Comparison of ENCODE assay signal across 22 cellular contexts in genomic region chr17:66720027-66720426, GRCh38.
DNase-seq lines count a peak whose midpoint lies in the region; ATAC-seq, FAIRE-seq and TF ChIP-seq lines count a peak whose summit lies in the region.
"Had no signal": no experiment of that assay in that cellular context is flagged by ENCODE, and none has a peak within 500 bp of the region (broad histone marks: within the 10 kb centered on the region; RNA-seq: fewer than 3 reads in every experiment).

No MANE protein-coding gene starts in this region.

- intact Hi-C loops in natural killer cell (cut with micrococcal nuclease), result no loop called here
- intact Hi-C loops in CD4-positive, alpha-beta T cell (cut with DNase I, micrococcal nuclease), result no loop called here

- H3K9me3 Mint-ChIP-seq in natural killer cell (no peaks in the 10 kb centered on the region), neural progenitor cell (no peaks in the 10 kb centered on the region)
- no peaks in the 10 kb centered on the region for H3K9me3 Mint-ChIP-seq in natural killer cell treated with Interleukin-12 subunit alpha and Interleukin-12 subunit beta and Interleukin-15 and Interleukin-18, amount 100 ng/mL, for 72 hours
- no peaks in the 10 kb centered on the region for H3K9me3 Mint-ChIP-seq in CD4-positive, alpha-beta T cell
- H3K9me3 Mint-ChIP-seq: CD4-positive, alpha-beta memory T cell had no signal

- no peak overlapping the region for H3K56ac ChIP-seq in H1 (replicated peaks; ENCODE audit: insufficient read length, low read depth, low read length)

- H3K4me3 ChIP-seq in H1 (ENCODE audit: extremely low read depth in 1 of 4, insufficient read depth in 2 of 4, low read depth in 3 of 4, low read length in 4 of 4) (no peak overlapping the region), neural progenitor cell (no peak overlapping the region), mesenchymal stem cell (ENCODE audit: insufficient read depth in 1 of 2, low read depth in 1 of 2, low read length in 2 of 2) (no peak overlapping the region)
- H3K4me3 ChIP-seq: A549, GM23248, K562 had no signal

- H3K27me3 ChIP-seq in H1 (replicated peaks in 1 of 4; ENCODE audit: control insufficient read depth in 3 of 4, extremely low read depth in 1 of 4, insufficient read depth in 3 of 4, low read length in 3 of 4) (no peaks in the 10 kb centered on the region), neural progenitor cell (no peaks in the 10 kb centered on the region), mesenchymal stem cell (ENCODE audit: control insufficient read depth in 1 of 2, insufficient read depth in 1 of 2, low read length in 2 of 2) (no peaks in the 10 kb centered on the region)
- H3K27me3 ChIP-seq in CD4-positive, alpha-beta T cell (ENCODE audit: control insufficient read depth, insufficient read depth, low read length), result no peaks in the 10 kb centered on the region

- H3K18ac ChIP-seq in H1 (ENCODE audit: extremely low read depth, low read length) (no peak overlapping the region), mesenchymal stem cell (ENCODE audit: low read depth in 1 of 2, low read length in 2 of 2) (no peak overlapping the region)

- H3K4me1 Mint-ChIP-seq in natural killer cell, result peaks cover 3 to 13% of the 10 kb centered on the region in 2 donors
- H3K4me1 Mint-ChIP-seq in natural killer cell treated with Interleukin-12 subunit alpha and Interleukin-12 subunit beta and Interleukin-15 and Interleukin-18, amount 100 ng/mL, for 72 hours (ENCODE audit: low read depth in 2 of 2), result peaks cover 12 to 20% of the 10 kb centered on the region in 2 donors
- peaks cover 59% of the 10 kb centered on the region for H3K4me1 Mint-ChIP-seq in neural progenitor cell
- peaks cover 22% of the 10 kb centered on the region for H3K4me1 Mint-ChIP-seq in CD4-positive, alpha-beta T cell (ENCODE audit: low read depth)

- peak overlapping the region; percentile 36; the same call in 1 of the 2 replicates for H2BK15ac ChIP-seq in H1 (ENCODE audit: low read length)
- H2BK15ac ChIP-seq in mesenchymal stem cell (ENCODE audit: low read depth, poor library complexity, severe bottlenecking), result no peak overlapping the region

- H3K14ac ChIP-seq in H1 (ENCODE audit: insufficient read length) (no peak overlapping the region), mesenchymal stem cell (ENCODE audit: low read length in 2 of 2) (no peak overlapping the region)

- no peak overlapping the region for H4K91ac ChIP-seq in H1 (replicated peaks; ENCODE audit: insufficient read length, low read length)
- no peak overlapping the region for H4K91ac ChIP-seq in mesenchymal stem cell (ENCODE audit: low read length)

- H4K20me1 ChIP-seq in H1 (replicated peaks in 1 of 2; ENCODE audit: control insufficient read depth in 1 of 2, insufficient read depth in 2 of 2, low read length in 2 of 2) (peaks cover 0 to 1% of the 10 kb centered on the region in 2 experiments), neural progenitor cell (ENCODE audit: low read depth) (no peaks in the 10 kb centered on the region)

- H3K4me2 ChIP-seq in H1 (ENCODE audit: insufficient read depth in 1 of 2, low read depth in 2 of 2, low read length in 2 of 2) (no peak overlapping the region), neural progenitor cell (no peak overlapping the region), mesenchymal stem cell (ENCODE audit: low read length, poor library complexity, severe bottlenecking) (no peak overlapping the region)
- H3K4me2 ChIP-seq: A549 had no signal

- TF ChIP-seq POLR2A in H1 (IDR thresholded peaks at IDR 0.05; ENCODE audit: control extremely low read depth in 1 of 2, low read depth in 2 of 2, low read length in 2 of 2), result no peak

- H2BK120ac ChIP-seq in H1 (replicated peaks; ENCODE audit: low read depth, low read length) (no peak overlapping the region), mesenchymal stem cell (ENCODE audit: low read depth, low read length) (no peak overlapping the region)

- no peaks in the 10 kb centered on the region for H3K23me2 ChIP-seq in H1 (ENCODE audit: low read depth, low read length)

- H3K27ac Mint-ChIP-seq in natural killer cell, result no peak overlapping the region
- H3K27ac Mint-ChIP-seq in natural killer cell treated with Interleukin-12 subunit alpha and Interleukin-12 subunit beta and Interleukin-15 and Interleukin-18, amount 100 ng/mL, for 72 hours, result no peak overlapping the region
- no peak overlapping the region for H3K27ac Mint-ChIP-seq in neural progenitor cell
- H3K27ac Mint-ChIP-seq in CD4-positive, alpha-beta T cell, result no peak overlapping the region

- H2BK12ac ChIP-seq in H1 (ENCODE audit: low read depth, low read length) (no peak overlapping the region), mesenchymal stem cell (ENCODE audit: low read length in 2 of 2) (no peak overlapping the region)

- H4K5ac ChIP-seq in H1 (ENCODE audit: insufficient read length, low read depth, low read length), result no peak overlapping the region

- H3K4me1 ChIP-seq in H1 (replicated peaks in 1 of 4; ENCODE audit: control insufficient read depth in 3 of 4, insufficient read depth in 4 of 4, low read length in 3 of 4), result peaks cover 11 to 28% (median 15%) of the 10 kb centered on the region in 4 experiments
- H3K4me1 ChIP-seq in neural progenitor cell, result peaks cover 6% of the 10 kb centered on the region
- H3K4me1 ChIP-seq in mesenchymal stem cell (ENCODE audit: control insufficient read depth, insufficient read depth, low read depth, low read length), result peaks cover 20% of the 10 kb centered on the region

- H3K79me2 ChIP-seq in H1 (ENCODE audit: control insufficient read depth in 1 of 2, insufficient read depth in 2 of 2, low read length in 2 of 2), result no peaks in the 10 kb centered on the region
- no peaks in the 10 kb centered on the region for H3K79me2 ChIP-seq in neural progenitor cell (ENCODE audit: low read depth)

- H3K79me1 ChIP-seq in H1 (ENCODE audit: low read depth, low read length) (no peaks in the 10 kb centered on the region), mesenchymal stem cell (replicated peaks; ENCODE audit: low read length, poor library complexity, severe bottlenecking) (peaks cover 10% of the 10 kb centered on the region)

- FAIRE-seq in H1 (lab: Jason Lieb, UNC), result no peak
- FAIRE-seq: GM12891, GM19239, K562 had no signal

- no peaks in the 10 kb centered on the region for H3F3A ChIP-seq in neural progenitor cell (ENCODE audit: low read depth)

- POLR2A ChIA-PET in H1 (lab: Charles Lee; ENCODE audit: partially characterized antibody), result no interaction called here
- POLR2A ChIA-PET in CD4-positive, alpha-beta T cell (lab: Charles Lee), result no interaction called here

- H3K9ac ChIP-seq in H1 (replicated peaks in 1 of 4; ENCODE audit: extremely low read depth in 1 of 4, low read depth in 3 of 4, low read length in 3 of 4) (no peak overlapping the region), neural progenitor cell (no peak overlapping the region), mesenchymal stem cell (ENCODE audit: low read length) (no peak overlapping the region)
- H3K9ac ChIP-seq: GM23248 had no signal

- TF ChIP-seq RAD21 in H1 (IDR thresholded peaks at IDR 0.05 in 1 of 2, conservative IDR thresholded peaks at IDR 0.05 in 1 of 2; ENCODE audit: low read depth in 2 of 2, low read length in 2 of 2), result no peak

- H2BK20ac ChIP-seq in H1 (ENCODE audit: low read length), result no peak overlapping the region

- H3K9me3 ChIP-seq in H1 (ENCODE audit: insufficient read depth in 2 of 2, low read depth in 1 of 2, low read length in 1 of 2), result no peaks in the 10 kb centered on the region
- no peaks in the 10 kb centered on the region for H3K9me3 ChIP-seq in neural progenitor cell (ENCODE audit: low read depth)
- no peaks in the 10 kb centered on the region for H3K9me3 ChIP-seq in mesenchymal stem cell (ENCODE audit: control insufficient read depth, low read length)
- H3K9me3 ChIP-seq in CD4-positive, alpha-beta T cell (ENCODE audit: control insufficient read depth, low read length), result no peaks in the 10 kb centered on the region
- H3K9me3 ChIP-seq: A549 had no signal

- no peak for ATAC-seq in natural killer cell
- ATAC-seq in natural killer cell treated with Interleukin-12 subunit alpha and Interleukin-12 subunit beta and Interleukin-15 and Interleukin-18, amount 100 ng/mL, for 72 hours, result no peak
- no peak for ATAC-seq in CD4-positive, alpha-beta T cell (ENCODE audit: poor library complexity)
- ATAC-seq: A549, K562 had no signal

- CTCF ChIA-PET in H1 (lab: Charles Lee; ENCODE audit: partially characterized antibody), result interaction anchor here (0.6 to 3.5 kb wide), 4 partner anchors 8 to 189 kb away, joined by 3 to 16 read pairs (median 4); no protein-coding TSS in a partner anchor
- CTCF ChIA-PET in CD4-positive, alpha-beta T cell (lab: Charles Lee), result no interaction called here

- WGBS in H1 (ENCODE audit: extremely low coverage in 1 of 2, insufficient coverage in 1 of 2, insufficient read length in 1 of 2, insufficient replicate concordance in 2 of 2, low coverage in 1 of 2, low lambda C conversion rate in 2 of 2, missing lambda C conversion rate in 1 of 2), 2 experiments, result 90% methylated on average over 14 of the region's 14 CpGs; no CpG with 5 or more reads in 1 of the 2 experiments
- WGBS in mesenchymal stem cell, result 93% methylated on average over 14 of the region's 14 CpGs

- H3K36me3 Mint-ChIP-seq in natural killer cell (no peaks in the 10 kb centered on the region), neural progenitor cell (no peaks in the 10 kb centered on the region)
- no peaks in the 10 kb centered on the region for H3K36me3 Mint-ChIP-seq in natural killer cell treated with Interleukin-12 subunit alpha and Interleukin-12 subunit beta and Interleukin-15 and Interleukin-18, amount 100 ng/mL, for 72 hours
- peaks cover 48% of the 10 kb centered on the region for H3K36me3 Mint-ChIP-seq in CD4-positive, alpha-beta T cell (ENCODE audit: low read depth)

- H2AFZ ChIP-seq in H1 (ENCODE audit: low read length), result no peak overlapping the region
- H2AFZ ChIP-seq in neural progenitor cell (replicated peaks), result peak overlapping the region; percentile 28
- H2AFZ ChIP-seq in mesenchymal stem cell (ENCODE audit: low read depth, low read length), result no peak overlapping the region
- H2AFZ ChIP-seq: GM23248 had no signal

- TF ChIP-seq EP300 in H1 (IDR thresholded peaks at IDR 0.05; ENCODE audit: borderline replicate concordance in 1 of 2, low read depth in 2 of 2, low read length in 2 of 2), result no peak

- H3K4ac ChIP-seq in H1 (replicated peaks; ENCODE audit: insufficient read length, low read depth, low read length) (no peak overlapping the region), mesenchymal stem cell (ENCODE audit: low read depth in 1 of 2, low read length in 2 of 2) (no peak overlapping the region)

- H3K36me3 ChIP-seq in H1 (ENCODE audit: control insufficient read depth in 2 of 4, insufficient read depth in 4 of 4, low read length in 3 of 4) (no peaks in the 10 kb centered on the region), neural progenitor cell (no peaks in the 10 kb centered on the region), mesenchymal stem cell (ENCODE audit: control insufficient read depth in 1 of 2, insufficient read depth in 2 of 2, low read depth in 1 of 2, low read length in 2 of 2) (peaks cover 0 to 5% of the 10 kb centered on the region in 2 experiments)

- peak overlapping the region; percentile 2 for H3K4me3 Mint-ChIP-seq in natural killer cell
- H3K4me3 Mint-ChIP-seq in natural killer cell treated with Interleukin-12 subunit alpha and Interleukin-12 subunit beta and Interleukin-15 and Interleukin-18, amount 100 ng/mL, for 72 hours, result no peak overlapping the region
- H3K4me3 Mint-ChIP-seq in neural progenitor cell, result no peak overlapping the region
- no peak overlapping the region for H3K4me3 Mint-ChIP-seq in CD4-positive, alpha-beta T cell
- H3K4me3 Mint-ChIP-seq: CD4-positive, alpha-beta memory T cell had no signal

- H3K27me3 Mint-ChIP-seq in natural killer cell (ENCODE audit: low read depth in 2 of 2) (no peaks in the 10 kb centered on the region), neural progenitor cell (ENCODE audit: insufficient read depth, low read depth) (peaks cover 8% of the 10 kb centered on the region)
- H3K27me3 Mint-ChIP-seq in natural killer cell treated with Interleukin-12 subunit alpha and Interleukin-12 subunit beta and Interleukin-15 and Interleukin-18, amount 100 ng/mL, for 72 hours, result no peaks in the 10 kb centered on the region
- no peaks in the 10 kb centered on the region for H3K27me3 Mint-ChIP-seq in CD4-positive, alpha-beta T cell
- H3K27me3 Mint-ChIP-seq: CD4-positive, alpha-beta memory T cell had no signal

- no peak overlapping the region for H3K23ac ChIP-seq in H1 (ENCODE audit: insufficient read length)
- no peak overlapping the region for H3K23ac ChIP-seq in mesenchymal stem cell (ENCODE audit: low read length in 2 of 2)

- no peak for TF ChIP-seq CTCF in natural killer cell (IDR thresholded peaks at IDR 0.05)
- no peak for TF ChIP-seq CTCF in H1 (IDR thresholded peaks at IDR 0.05; ENCODE audit: control extremely low read depth in 1 of 3, insufficient read depth in 1 of 3, low read depth in 1 of 3, low read length in 3 of 3)
- TF ChIP-seq CTCF in neural progenitor cell (IDR thresholded peaks at IDR 0.05), result no peak
- TF ChIP-seq CTCF in CD4-positive, alpha-beta T cell (IDR thresholded peaks at IDR 0.05), result no peak

- no peak overlapping the region for H2AK5ac ChIP-seq in H1 (ENCODE audit: low read depth, low read length)
- no peak overlapping the region for H2AK5ac ChIP-seq in mesenchymal stem cell (ENCODE audit: low read length, severe bottlenecking)

- H2BK5ac ChIP-seq in H1 (ENCODE audit: low read depth, low read length) (no peak overlapping the region), mesenchymal stem cell (ENCODE audit: low read depth, low read length, poor library complexity, severe bottlenecking) (no peak overlapping the region)

- DNase-seq in natural killer cell (no peak), H1 (ENCODE audit: low read depth in 1 of 2, low spot score in 2 of 2) (no peak), neural progenitor cell (ENCODE audit: low spot score) (no peak), mesenchymal stem cell (no peak)
- no peak for DNase-seq in natural killer cell treated with Interleukin-12 subunit alpha and Interleukin-12 subunit beta and Interleukin-15 and Interleukin-18, amount 100 ng/mL, for 72 hours (ENCODE audit: low spot score)
- no peak for DNase-seq in activated effector memory CD4-positive, alpha-beta T cell treated with Interleukin-2 at 50 U/mL for 16 hours
- no peak for DNase-seq in CD4-positive, alpha-beta T cell
- DNase-seq: CD4-positive, alpha-beta memory T cell; DMS53; EL; GM23248; NCI-H1105; NCI-H2081 treated with DMSO at 0.1 percent for 48 hours; NCI-H2227 treated with DMSO at 0.1 percent for 48 hours; NCI-H524; NCI-H82; OCI-M1; SHP77 had no signal

- H3K27ac ChIP-seq in H1 (ENCODE audit: low read depth, low read length), result no peak overlapping the region
- H3K27ac ChIP-seq in neural progenitor cell, result no peak overlapping the region
- H3K27ac ChIP-seq in mesenchymal stem cell (ENCODE audit: low read length, poor library complexity, severe bottlenecking), result no peak overlapping the region
- H3K27ac ChIP-seq in CD4-positive, alpha-beta T cell (ENCODE audit: low read depth, low read length), result no peak overlapping the region
- H3K27ac ChIP-seq: A549, GM23248 had no signal

- H4K8ac ChIP-seq in H1 (ENCODE audit: extremely low read depth, insufficient read depth, low read length) (no peak overlapping the region), mesenchymal stem cell (ENCODE audit: low read length) (no peak overlapping the region)
